ENCODE assay signal across 8 cellular contexts in genomic region chr17:59107306-59107670, GRCh38. TPM values are rescaled to one million over a fixed set of nuclear protein-coding genes. Genes with fewer than 3 reads are reported as not detected.
A peak's percentile ranks its signal among the peaks of the same experiment; 100 is the strongest.
DNase-seq lines count a peak whose midpoint lies in the region; ATAC-seq, FAIRE-seq and TF ChIP-seq lines count a peak whose summit lies in the region.

No MANE protein-coding gene starts in this region.

- peaks cover 3 to 11% (median 6%) of the 10 kb centered on the region in 3 donors for H3K27me3 Mint-ChIP-seq in immature natural killer cell (ENCODE audit: low read depth in 3 of 3)

- H3K4me1 Mint-ChIP-seq in immature natural killer cell, result peaks cover 24 to 41% of the 10 kb centered on the region in 2 donors

- no peaks in the 10 kb centered on the region for H3K9me3 Mint-ChIP-seq in activated naive CD4-positive, alpha-beta T cell treated with anti-CD3 and anti-CD28 coated beads, Interleukin-2, amount 50 U/mL, for 72 hours
- H3K9me3 Mint-ChIP-seq in immature natural killer cell, result no peaks in the 10 kb centered on the region

- peak overlapping the region; percentile 91 to 94 (median 92) for H3K4me3 Mint-ChIP-seq in immature natural killer cell

- no peaks in the 10 kb centered on the region for H3K9me3 ChIP-seq in suprapubic skin

- peaks cover 17 to 18% of the 10 kb centered on the region in 2 donors for H3K36me3 Mint-ChIP-seq in activated naive CD4-positive, alpha-beta T cell treated with anti-CD3 and anti-CD28 coated beads, Interleukin-2, amount 50 U/mL, for 72 hours
- H3K36me3 Mint-ChIP-seq in immature natural killer cell, result peaks cover 0 to 5% (median 4%) of the 10 kb centered on the region in 3 donors

- TF ChIP-seq CTCF in suprapubic skin (IDR thresholded peaks at IDR 0.05), result no peak

- FAIRE-seq in urothelium cell line (lab: Jason Lieb, UNC), result no peak

- peak overlapping the region; percentile 96 to 97 for H3K27ac Mint-ChIP-seq in activated naive CD4-positive, alpha-beta T cell treated with anti-CD3 and anti-CD28 coated beads, Interleukin-2, amount 50 U/mL, for 72 hours
- peak overlapping the region in 5 of 6 donors; percentile 70 to 92 (median 85) for H3K27ac Mint-ChIP-seq in immature natural killer cell

- no peak for TF ChIP-seq POLR2A in suprapubic skin (IDR thresholded peaks at IDR 0.05)

- peak overlapping the region; percentile 93 for H3K4me3 ChIP-seq in suprapubic skin

- no peak for TF ChIP-seq EP300 in suprapubic skin (IDR thresholded peaks at IDR 0.05)

- peak; percentile 37 to 41 for ATAC-seq in activated naive CD4-positive, alpha-beta T cell treated with anti-CD3 and anti-CD28 coated beads, Interleukin-2, amount 50 U/mL, for 72 hours

- H3K27me3 ChIP-seq in suprapubic skin, result no peaks in the 10 kb centered on the region

- DNase-seq in NCI-H2107 (lab: John Stamatoyannopoulos, UW) (peak; percentile 57), NCI-H2107 treated with DMSO at 0.1 percent for 48 hours (lab: John Stamatoyannopoulos, UW; ENCODE audit: unreplicated experiment) (no peak), immature natural killer cell (no peak), suprapubic skin (ENCODE audit: low spot score in 2 of 2) (no peak), LoVo (ENCODE audit: low spot score) (no peak), urothelium cell line (ENCODE audit: low spot score) (no peak)
- DNase-seq in activated naive CD4-positive, alpha-beta T cell treated with anti-CD3 and anti-CD28 coated beads, Interleukin-2, amount 50 U/mL, for 72 hours (ENCODE audit: low spot score in 2 of 2), result no peak
- DNase-seq in stimulated activated CD4-positive, alpha-beta T cell treated with anti-CD3 and anti-CD28 coated beads, Interleukin-15, amount 100 ng/mL, for 24 hours, result no peak

- H3K36me3 ChIP-seq in suprapubic skin, result no peaks in the 10 kb centered on the region

- H3K27ac ChIP-seq in suprapubic skin, result peak overlapping the region; percentile 87

- H3K4me1 ChIP-seq in suprapubic skin, result peaks cover 26% of the 10 kb centered on the region

- 3% methylated on average over 10 of the region's 10 CpGs for WGBS in suprapubic skin

RNA-seq across cellular contexts. Expression of gene TRIM37, which starts 0.6 kb away (rescaled TPM):
- total RNA-seq in activated naive CD4-positive, alpha-beta T cell treated with anti-CD3 and anti-CD28 coated beads, Interleukin-2, amount 50 U/mL, for 72 hours, result 10 to 100 TPM; 22.4 to 34.4 TPM
- 10 to 100 TPM in 1 of 3 donors, 1 to 10 TPM in 2; 6.0 to 12.5 (median 7.1) TPM for polyA plus RNA-seq in immature natural killer cell
- 10 to 100 TPM; 11.1 to 18.3 (median 14.6) TPM for total RNA-seq in suprapubic skin

RNA-seq across cellular contexts. Expression of gene SKA2, which starts 47.7 kb away (rescaled TPM):
- total RNA-seq in activated naive CD4-positive, alpha-beta T cell treated with anti-CD3 and anti-CD28 coated beads, Interleukin-2, amount 50 U/mL, for 72 hours, result 10 to 100 TPM; 74.0 to 89.9 TPM
- 10 to 100 TPM; 26.0 to 49.1 (median 36.4) TPM for polyA plus RNA-seq in immature natural killer cell
- 10 to 100 TPM; 13.5 to 34.1 (median 18.8) TPM for total RNA-seq in suprapubic skin

RNA-seq across cellular contexts. Expression of gene PRR11, which starts 48.3 kb away (rescaled TPM):
- total RNA-seq in activated naive CD4-positive, alpha-beta T cell treated with anti-CD3 and anti-CD28 coated beads, Interleukin-2, amount 50 U/mL, for 72 hours, result 100 to 1,000 TPM in 1 of 2 donors, 10 to 100 TPM in 1; 87.5 to 103 TPM
- polyA plus RNA-seq in immature natural killer cell, result 1 to 10 TPM in 1 of 3 donors, under 1 TPM in 1, not detected in 1; 0.76 to 1.2 TPM
- 1 to 10 TPM; 2.8 to 7.0 (median 4.4) TPM for total RNA-seq in suprapubic skin

Comparison
In these comparisons a context has a peak if more than half of its experiments do, and no peak if none do; other contexts are left out.
1. RNA of gene PRR11, which starts 48.3 kb away (total RNA-seq): 87.5 to 103 TPM in activated naive CD4-positive, alpha-beta T cell treated with anti-CD3 and anti-CD28 coated beads, Interleukin-2, amount 50 U/mL, for 72 hours; 2.8 to 7.0 TPM in suprapubic skin; every median in the first group is over 10 times any median in the second.